Comparison of ENCODE assay signal across 1 cellular context in genomic region chr7:144256112-144256511, GRCh38.
TF ChIP-seq lines count a peak whose summit lies in the region.

No MANE protein-coding gene starts in this region.

TF ChIP-seq in K562, 482 proteins besides CTCF, POLR2A, EP300 and RAD21 (continued from another document and continues in another):
- TF ChIP-seq CREB5 (CRISPR knock-in tag; IDR thresholded peaks at IDR 0.05) = 0 out of 2 replicates have a peak, but pooled peaks have one; percentile 52
- no peak for TF ChIP-seq NFATC3 (IDR thresholded peaks at IDR 0.05)
- TF ChIP-seq MLLT1 (IDR thresholded peaks at IDR 0.05) = no peak
- no peak for TF ChIP-seq NFXL1 (CRISPR knock-in tag; IDR thresholded peaks at IDR 0.05)
- no peak for TF ChIP-seq BRD9 (IDR thresholded peaks at IDR 0.05; ENCODE audit: low read depth, partially characterized antibody)
- no peak for TF ChIP-seq POLR2AphosphoS2 (IDR thresholded peaks at IDR 0.05; ENCODE audit: low read length)
- TF ChIP-seq U2AF2 (optimal IDR thresholded peaks at IDR 0.05; ENCODE audit: low read depth, low read length) = no peak
- no peak for TF ChIP-seq CEBPG (CRISPR knock-in tag; IDR thresholded peaks at IDR 0.05)
- TF ChIP-seq CEBPG (tag; conservative IDR thresholded peaks at IDR 0.05 in 1 of 2, IDR thresholded peaks at IDR 0.05 in 1 of 2) = peak; percentile 78 to 99
- no peak for TF ChIP-seq ZNF408 (CRISPR knock-in tag; IDR thresholded peaks at IDR 0.05; ENCODE audit: low read depth)
- TF ChIP-seq ZFPM2 (CRISPR knock-in tag; IDR thresholded peaks at IDR 0.05) = no peak
- TF ChIP-seq CTBP1 (IDR thresholded peaks at IDR 0.05; ENCODE audit: borderline replicate concordance) = no peak
- TF ChIP-seq PHB2 (IDR thresholded peaks at IDR 0.05; ENCODE audit: low read depth) = no peak
- no peak for TF ChIP-seq TCF7L2 (IDR thresholded peaks at IDR 0.05; ENCODE audit: low read depth, low read length)
- no peak for TF ChIP-seq REST (CRISPR knock-in tag; IDR thresholded peaks at IDR 0.05; ENCODE audit: low read depth)
- peak; percentile 42; the same call in 1 of the 2 replicates for TF ChIP-seq FOSL1 (tag; conservative IDR thresholded peaks at IDR 0.05)
- TF ChIP-seq ILF3 (IDR thresholded peaks at IDR 0.05; ENCODE audit: borderline replicate concordance) = no peak
- no peak for TF ChIP-seq ZNF280A (IDR thresholded peaks at IDR 0.05; ENCODE audit: low read depth, partially characterized antibody)
- TF ChIP-seq ZNF830 (CRISPR knock-in tag; IDR thresholded peaks at IDR 0.05) = 0 out of 2 replicates have a peak, but pooled peaks have one; percentile 34
- TF ChIP-seq ATF4 (CRISPR knock-in tag; IDR thresholded peaks at IDR 0.05) = peak; percentile 80; the same call in 1 of the 2 replicates
- TF ChIP-seq CEBPB (tag; IDR thresholded peaks at IDR 0.05) = peak; percentile 90
- TF ChIP-seq NCOA1 (IDR thresholded peaks at IDR 0.05; ENCODE audit: low read depth) = no peak
- no peak for TF ChIP-seq KAT8 (IDR thresholded peaks at IDR 0.05; ENCODE audit: low read depth)
- TF ChIP-seq SMAD3 (CRISPR knock-in tag; conservative IDR thresholded peaks at IDR 0.05) = no peak
- peak; percentile 29; the same call in 1 of the 2 replicates for TF ChIP-seq GABPA (tag; conservative IDR thresholded peaks at IDR 0.05; ENCODE audit: low read depth)
- no peak for TF ChIP-seq JUNB (CRISPR knock-in tag; conservative IDR thresholded peaks at IDR 0.05)
- TF ChIP-seq SMARCA5 (IDR thresholded peaks at IDR 0.05) = no peak
- no peak for TF ChIP-seq TCFL5 (CRISPR knock-in tag; conservative IDR thresholded peaks at IDR 0.05)
- TF ChIP-seq SFPQ (IDR thresholded peaks at IDR 0.05; ENCODE audit: low read depth, low read length) = no peak
- TF ChIP-seq NR1H2 (CRISPR knock-in tag; IDR thresholded peaks at IDR 0.05) = no peak
- no peak for TF ChIP-seq KHSRP (IDR thresholded peaks at IDR 0.05)
- 0 out of 2 replicates have a peak, but pooled peaks have one; percentile 23 for TF ChIP-seq RREB1 (CRISPR knock-in tag; IDR thresholded peaks at IDR 0.05)
- peak; percentile 44 for TF ChIP-seq MAFG (tag; conservative IDR thresholded peaks at IDR 0.05)
- TF ChIP-seq NR2C1 (IDR thresholded peaks at IDR 0.05) = no peak
- no peak for TF ChIP-seq NR2C1 (tag; IDR thresholded peaks at IDR 0.05)
- no peak for TF ChIP-seq WHSC1 (IDR thresholded peaks at IDR 0.05; ENCODE audit: low read length)
- no peak for TF ChIP-seq ZNF3 (CRISPR knock-in tag; IDR thresholded peaks at IDR 0.05)
- TF ChIP-seq HMBOX1 (IDR thresholded peaks at IDR 0.05) = no peak
- TF ChIP-seq SLC30A9 (CRISPR knock-in tag; IDR thresholded peaks at IDR 0.05) = no peak
- no peak for TF ChIP-seq ZNF655 (CRISPR knock-in tag; IDR thresholded peaks at IDR 0.05)
